In the genomic region with DNA sequence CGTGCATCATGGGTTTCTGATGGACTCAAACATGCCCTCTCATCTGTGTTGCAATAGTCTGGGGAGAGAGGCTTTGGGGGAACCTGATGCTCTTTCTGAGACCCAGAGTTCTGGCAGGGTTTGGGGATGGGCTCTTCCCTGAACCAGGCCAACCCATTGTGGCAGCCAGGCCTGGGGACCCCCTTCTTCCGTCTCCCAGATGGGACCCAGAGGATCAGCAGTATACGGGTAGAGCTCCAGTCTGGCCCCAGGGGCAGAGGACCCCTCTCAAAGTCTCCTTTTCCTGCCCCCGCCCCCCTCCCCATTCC, we compare ENCODE assay signal across 21 cellular contexts.
"Had no signal": no experiment of that assay in that cellular context is flagged by ENCODE, and none has a peak within 500 bp of the region (broad histone marks: within the 10 kb centered on the region; RNA-seq: fewer than 3 reads in every experiment).

No MANE protein-coding gene starts in this region.

- H3K9me3 Mint-ChIP-seq: activated CD4-positive, alpha-beta memory T cell treated with anti-CD3 and anti-CD28 coated beads for 36 hours; activated CD4-positive, alpha-beta T cell treated with anti-CD3 and anti-CD28 coated beads, Interleukin-2, amount 10 ng/mL, durations not matched to agents 7 days and 5 days; activated naive CD8-positive, alpha-beta T cell treated with anti-CD3 and anti-CD28 coated beads, Interleukin-2, amount 10 ng/mL, durations not matched to agents 7 days and 5 days; activated T-helper 17 cell treated with anti-CD3 and anti-CD28 coated beads, Interleukin-2, amount 50 U/mL, for 72 hours had no signal

- ATAC-seq: activated T-helper 17 cell treated with anti-CD3 and anti-CD28 coated beads, Interleukin-2, amount 50 U/mL, for 72 hours had no signal

- H3K27ac Mint-ChIP-seq: activated CD4-positive, alpha-beta memory T cell treated with anti-CD3 and anti-CD28 coated beads for 36 hours; activated CD4-positive, alpha-beta T cell treated with anti-CD3 and anti-CD28 coated beads, Interleukin-2, amount 10 ng/mL, durations not matched to agents 7 days and 5 days; activated naive CD8-positive, alpha-beta T cell treated with anti-CD3 and anti-CD28 coated beads, Interleukin-2, amount 10 ng/mL, durations not matched to agents 7 days and 5 days; activated T-helper 17 cell treated with anti-CD3 and anti-CD28 coated beads, Interleukin-2, amount 50 U/mL, for 72 hours had no signal

- H3K4me3 Mint-ChIP-seq: activated CD4-positive, alpha-beta memory T cell treated with anti-CD3 and anti-CD28 coated beads for 36 hours; activated CD4-positive, alpha-beta T cell treated with anti-CD3 and anti-CD28 coated beads, Interleukin-2, amount 10 ng/mL, durations not matched to agents 7 days and 5 days; activated naive CD8-positive, alpha-beta T cell treated with anti-CD3 and anti-CD28 coated beads, Interleukin-2, amount 10 ng/mL, durations not matched to agents 7 days and 5 days; activated T-helper 17 cell treated with anti-CD3 and anti-CD28 coated beads, Interleukin-2, amount 50 U/mL, for 72 hours had no signal

- H3K4me1 Mint-ChIP-seq: activated CD4-positive, alpha-beta T cell treated with anti-CD3 and anti-CD28 coated beads, Interleukin-2, amount 10 ng/mL, durations not matched to agents 7 days and 5 days; activated naive CD8-positive, alpha-beta T cell treated with anti-CD3 and anti-CD28 coated beads, Interleukin-2, amount 10 ng/mL, durations not matched to agents 7 days and 5 days; activated T-helper 17 cell treated with anti-CD3 and anti-CD28 coated beads, Interleukin-2, amount 50 U/mL, for 72 hours had no signal

- H3K27me3 Mint-ChIP-seq: activated CD4-positive, alpha-beta T cell treated with anti-CD3 and anti-CD28 coated beads, Interleukin-2, amount 10 ng/mL, durations not matched to agents 7 days and 5 days; activated T-helper 17 cell treated with anti-CD3 and anti-CD28 coated beads, Interleukin-2, amount 50 U/mL, for 72 hours had no signal

- DNase-seq: activated CD4-positive, alpha-beta memory T cell treated with anti-CD3 and anti-CD28 coated beads for 36 hours; activated CD4-positive, alpha-beta T cell treated with anti-CD3 and anti-CD28 coated beads, Interleukin-2, amount 10 ng/mL, durations not matched to agents 7 days and 5 days; activated CD4-positive, CD25-positive, alpha-beta regulatory T cell; activated naive CD4-positive, alpha-beta T cell treated with anti-CD3 and anti-CD28 coated beads, Interleukin-2, amount 50 U/mL, for 16 hours; activated naive CD8-positive, alpha-beta T cell treated with anti-CD3 and anti-CD28 coated beads, Interleukin-2, amount 10 ng/mL, durations not matched to agents 7 days and 5 days; activated T-cell treated with anti-CD3 and anti-CD28 coated beads for 4 hours; activated T-cell treated with anti-CD3 and anti-CD28 coated beads, Interleukin-2, amount 50 U/mL, for 48 hours; anterior cingulate cortex; Kasumi-1; KBM-7; NCI-H146; NCI-H187 treated with DMSO at 0.1 percent for 48 hours; NCI-H2081 treated with DMSO at 0.1 percent for 48 hours; NCI-H446; NCI-H524; Peyer's patch; Right ventricle myocardium superior; SJCRH30; SK-N-SH; T-helper 1 cell had no signal
